ENCODE assay signal across 17 cellular contexts in the genomic region with DNA sequence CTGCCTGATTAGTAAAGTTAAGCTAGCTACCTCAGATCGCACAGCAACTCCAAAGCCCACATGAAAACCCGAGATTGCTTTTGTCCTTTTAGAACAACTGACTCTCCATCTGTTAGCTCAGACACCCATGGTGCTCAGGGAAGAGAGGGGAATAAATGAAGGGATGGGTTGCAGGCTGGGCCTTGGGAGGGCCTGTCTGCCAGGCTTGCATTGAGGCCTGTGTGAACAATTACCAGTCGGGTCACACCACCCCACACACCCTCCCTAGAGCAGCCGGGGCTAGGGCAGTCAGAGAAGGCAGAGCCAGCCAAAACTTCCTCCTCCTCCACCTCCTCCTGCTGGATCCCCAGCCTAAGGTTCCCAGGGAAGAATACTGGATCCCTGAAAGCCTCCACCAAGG. TPM values are rescaled to one million over a fixed set of nuclear protein-coding genes. Genes with fewer than 3 reads are reported as not detected.
DNase-seq lines count a peak whose midpoint lies in the region; ATAC-seq, FAIRE-seq and TF ChIP-seq lines count a peak whose summit lies in the region.
"Had no signal": no experiment of that assay in that cellular context is flagged by ENCODE, and none has a peak within 500 bp of the region (broad histone marks: within the 10 kb centered on the region; RNA-seq: fewer than 3 reads in every experiment).

No MANE protein-coding gene starts in this region.

- no peak for ATAC-seq in activated T-cell treated with anti-CD3 and anti-CD28 coated beads, Interleukin-2, amount 50 U/mL, for 72 hours (replicated peaks in 1 of 2)
- no peak for ATAC-seq in body of pancreas
- ATAC-seq: A549, right lobe of liver had no signal

- H3K36me3 Mint-ChIP-seq in activated T-cell treated with anti-CD3 and anti-CD28 coated beads, Interleukin-2, amount 50 U/mL, for 72 hours (ENCODE audit: insufficient read depth in 2 of 2): no peaks in the 10 kb centered on the region

- H3K9me3 ChIP-seq in mucosa of rectum (ENCODE audit: control insufficient read depth in 2 of 2, low read length in 2 of 2): no peaks in the 10 kb centered on the region
- H3K9me3 ChIP-seq in body of pancreas: no peaks in the 10 kb centered on the region
- H3K9me3 ChIP-seq in MG63: no peaks in the 10 kb centered on the region
- H3K9me3 ChIP-seq: A549, breast epithelium, right lobe of liver had no signal

- no peak for DNase-seq in activated T-cell treated with anti-CD3 and anti-CD28 coated beads, Interleukin-2, amount 50 U/mL, for 72 hours
- no peak for DNase-seq in activated T-cell treated with anti-CD3 and anti-CD28 coated beads for 4 hours
- DNase-seq in cerebellar cortex (ENCODE audit: low spot score): peak; percentile 9
- peak; percentile 5 for DNase-seq in urothelium cell line (ENCODE audit: low spot score)
- no peak for DNase-seq in body of pancreas
- DNase-seq in MG63: no peak
- no peak for DNase-seq in NCI-H1048 (lab: John Stamatoyannopoulos, UW)
- DNase-seq: activated naive CD4-positive, alpha-beta T cell treated with anti-CD3 and anti-CD28 coated beads, Interleukin-2, amount 50 U/mL, for 16 hours; IMR-90; NCI-H774; stimulated activated CD4-positive, alpha-beta T cell treated with anti-CD3 and anti-CD28 coated beads, Interleukin-4, amount 100 ng/mL, for 1 hour; stimulated activated CD8-positive, alpha-beta memory T cell treated with anti-CD3 and anti-CD28 coated beads, Interleukin-4, amount 100 ng/mL, for 48 hours had no signal

- H3K4me1 Mint-ChIP-seq in activated T-cell treated with anti-CD3 and anti-CD28 coated beads, Interleukin-2, amount 50 U/mL, for 72 hours (ENCODE audit: low read depth): no peaks in the 10 kb centered on the region

- no peaks in the 10 kb centered on the region for H3K27me3 ChIP-seq in mucosa of rectum (ENCODE audit: control insufficient read depth in 2 of 2, insufficient read depth in 2 of 2, low read length in 2 of 2)
- H3K27me3 ChIP-seq in body of pancreas: no peaks in the 10 kb centered on the region
- no peaks in the 10 kb centered on the region for H3K27me3 ChIP-seq in MG63
- H3K27me3 ChIP-seq: breast epithelium, right lobe of liver had no signal

- WGBS in body of pancreas, 2 donors: 62 to 75% methylated on average over 4 of the region's 4 CpGs

- H3K36me3 ChIP-seq in mucosa of rectum (ENCODE audit: control insufficient read depth in 2 of 2, insufficient read depth in 2 of 2, low read length in 2 of 2) (peaks cover 16 to 21% of the 10 kb centered on the region in 2 donors), body of pancreas (replicated peaks in 1 of 2; ENCODE audit: insufficient read depth in 1 of 2, low read depth in 2 of 2) (peaks cover 4% of the 10 kb centered on the region in 2 donors), MG63 (no peaks in the 10 kb centered on the region)
- H3K36me3 ChIP-seq: breast epithelium had no signal

- H3K27me3 Mint-ChIP-seq in activated T-cell treated with anti-CD3 and anti-CD28 coated beads, Interleukin-2, amount 50 U/mL, for 72 hours (ENCODE audit: low read depth): no peaks in the 10 kb centered on the region

- no peak for TF ChIP-seq CTCF in body of pancreas (IDR thresholded peaks at IDR 0.05)

- no peaks in the 10 kb centered on the region for H3K9me3 Mint-ChIP-seq in activated T-cell treated with anti-CD3 and anti-CD28 coated beads, Interleukin-2, amount 50 U/mL, for 72 hours

- no peak overlapping the region for H3K4me3 Mint-ChIP-seq in activated T-cell treated with anti-CD3 and anti-CD28 coated beads, Interleukin-2, amount 50 U/mL, for 72 hours

- H3K4me1 ChIP-seq in mucosa of rectum (ENCODE audit: control insufficient read depth in 2 of 2, insufficient read depth in 2 of 2, low read length in 2 of 2) (peaks cover 12 to 22% of the 10 kb centered on the region in 2 donors), body of pancreas (peaks cover 12% of the 10 kb centered on the region)
- H3K4me1 ChIP-seq: A549, breast epithelium, right lobe of liver had no signal

- H3K4me3 ChIP-seq in mucosa of rectum (ENCODE audit: low read length in 2 of 2) (no peak overlapping the region), body of pancreas (no peak overlapping the region), MG63 (no peak overlapping the region)
- H3K4me3 ChIP-seq: A549, breast epithelium, right lobe of liver had no signal

- H3K27ac Mint-ChIP-seq in activated T-cell treated with anti-CD3 and anti-CD28 coated beads, Interleukin-2, amount 50 U/mL, for 72 hours: peak overlapping the region; percentile 38

- H3K9ac ChIP-seq in mucosa of rectum (ENCODE audit: low read depth in 1 of 2, low read length in 2 of 2): no peak overlapping the region

- H3K27ac ChIP-seq in mucosa of rectum (ENCODE audit: low read depth in 2 of 2, low read length in 2 of 2) (peak overlapping the region; percentile 64 to 72), body of pancreas (no peak overlapping the region)
- H3K27ac ChIP-seq: A549, breast epithelium, right lobe of liver had no signal

- FAIRE-seq in urothelium cell line (lab: Jason Lieb, UNC): no peak
- FAIRE-seq: A549, G401.6 had no signal

- intact Hi-C loops in body of pancreas (cut with DNase I): no loop called here

- TF ChIP-seq POLR2A in body of pancreas (IDR thresholded peaks at IDR 0.05): no peak

RNA-seq across cellular contexts. Expression of a gene that starts 8.8 kb away (rescaled TPM):
- 10 to 100 TPM; 23.0 to 35.7 TPM for total RNA-seq in activated T-cell treated with anti-CD3 and anti-CD28 coated beads, Interleukin-2, amount 50 U/mL, for 72 hours
- 10 to 100 TPM; 14.8 to 32.0 TPM for total RNA-seq in body of pancreas
- total RNA-seq in MG63 (2014; rRNA removed; shearing (Covaris generic); ENCODE audit: low replicate concordance): 7.8 and 11.0 TPM in 2 replicates

RNA-seq across cellular contexts. Expression of a gene that starts 42.2 kb away (rescaled TPM):
- total RNA-seq in activated T-cell treated with anti-CD3 and anti-CD28 coated beads, Interleukin-2, amount 50 U/mL, for 72 hours: 10 to 100 TPM; 23.6 to 29.3 TPM
- total RNA-seq in body of pancreas: 10 to 100 TPM; 20.8 to 31.4 TPM
- total RNA-seq in MG63 (2014; rRNA removed; shearing (Covaris generic); ENCODE audit: low replicate concordance): 17.2 and 23.4 TPM in 2 replicates

Comparison
In these comparisons a context has a peak if more than half of its experiments do, and no peak if none do; other contexts are left out.
1. DNase-seq: peak in cerebellar cortex (single experiment) and urothelium cell line (single experiment); none in activated T-cell treated with anti-CD3 and anti-CD28 coated beads, Interleukin-2, amount 50 U/mL, for 72 hours (0 of 2), activated T-cell treated with anti-CD3 and anti-CD28 coated beads for 4 hours (single experiment), body of pancreas (0 of 4), MG63 (single experiment) and NCI-H1048 (single experiment).
2. H3K27ac ChIP-seq: peak in mucosa of rectum (2 of 2); none in body of pancreas (0 of 4).